Comparison of ENCODE assay signal across 1 cellular context in the genomic region with DNA sequence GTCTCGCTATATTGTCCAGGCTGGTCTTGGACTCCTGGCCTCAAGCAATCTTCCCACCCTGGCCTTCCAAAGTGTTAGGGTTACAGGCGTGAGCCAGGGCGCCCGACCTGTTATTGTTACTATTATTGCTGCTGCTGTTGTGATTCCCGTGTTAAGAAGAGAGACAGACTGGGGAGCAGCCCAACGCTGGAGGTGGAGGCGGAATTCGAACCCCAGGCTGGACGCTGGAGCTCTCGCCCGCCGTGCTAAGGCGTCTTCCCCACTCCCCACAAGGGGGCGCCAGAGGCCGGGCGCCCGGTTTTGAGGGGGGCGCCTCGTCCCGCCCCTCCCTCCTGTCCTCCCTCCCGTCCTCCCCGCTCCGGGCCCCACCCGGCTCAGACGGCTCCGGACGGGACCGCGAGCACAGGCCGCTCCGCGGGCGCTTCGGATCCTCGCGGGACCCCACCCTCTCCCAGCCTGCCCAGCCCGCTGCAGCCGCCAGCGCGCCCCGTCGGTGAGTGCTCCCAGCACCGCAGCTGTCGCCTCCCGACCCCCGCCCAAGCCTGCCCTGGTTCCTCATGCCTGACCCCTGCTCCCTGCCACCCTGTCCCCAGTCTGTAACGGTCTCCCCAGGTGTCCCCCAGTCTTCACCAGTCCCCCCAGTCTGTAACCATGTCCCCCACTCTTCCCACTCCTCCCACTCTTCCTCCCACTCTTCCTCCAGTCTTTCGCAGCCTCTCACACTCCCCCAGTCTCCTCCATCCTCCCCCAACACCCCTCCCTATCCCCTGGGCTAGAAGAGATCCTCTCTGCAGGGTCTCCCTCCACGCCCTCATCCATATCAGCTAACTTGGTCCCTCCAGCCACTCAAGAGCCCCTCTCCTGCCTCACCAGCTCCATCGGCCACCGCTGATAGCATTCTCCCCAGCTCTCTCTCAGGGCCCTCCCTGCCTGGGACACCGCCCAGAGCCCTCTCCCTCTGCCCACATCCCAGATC.
A peak's percentile ranks its signal among the peaks of the same experiment; 100 is the strongest.
TF ChIP-seq lines count a peak whose summit lies in the region.

Gene EHD2, plus strand, starts transcription at position 377 of the 976 bp plus-strand sequence. CDS start 3,191 bp downstream, outside the sequence.

TF ChIP-seq in K562, 482 proteins besides CTCF, POLR2A, EP300 and RAD21 (continued from another document and continues in another):
- TF ChIP-seq ATF6 (CRISPR knock-in tag; IDR thresholded peaks at IDR 0.05) (no peak), ETS1 (conservative IDR thresholded peaks at IDR 0.05; ENCODE audit: control insufficient read depth, low read depth, low read length) (peak; percentile 46; the same call in 1 of the 2 replicates), NFRKB (IDR thresholded peaks at IDR 0.05; ENCODE audit: low read depth) (no peak), HLTF (IDR thresholded peaks at IDR 0.05) (no peak), ETV5 (CRISPR knock-in tag; IDR thresholded peaks at IDR 0.05; ENCODE audit: low read depth) (peak; percentile 56; the same call in 1 of the 2 replicates), HEY1 (CRISPR knock-in tag; IDR thresholded peaks at IDR 0.05; ENCODE audit: borderline replicate concordance) (no peak), PBX2 (CRISPR knock-in tag; IDR thresholded peaks at IDR 0.05; ENCODE audit: low read depth) (no peak), PBX2 (tag; conservative IDR thresholded peaks at IDR 0.05; ENCODE audit: low read depth) (no peak), EGR1 (conservative IDR thresholded peaks at IDR 0.05) (peak; percentile 96), ZKSCAN1 (IDR thresholded peaks at IDR 0.05; ENCODE audit: low read depth, low read length) (peak; percentile 41; the same call in 1 of the 2 replicates), ZNF764 (CRISPR knock-in tag; IDR thresholded peaks at IDR 0.05; ENCODE audit: low read depth) (no peak), SAP30 (IDR thresholded peaks at IDR 0.05; ENCODE audit: borderline replicate concordance, insufficient read depth, low read depth, low read length, poor library complexity, severe bottlenecking) (no peak), ARHGAP35 (IDR thresholded peaks at IDR 0.05; ENCODE audit: partially characterized antibody) (peak; percentile 5), MTF1 (CRISPR knock-in tag; IDR thresholded peaks at IDR 0.05; ENCODE audit: borderline replicate concordance) (no peak), PHF8 (IDR thresholded peaks at IDR 0.05; ENCODE audit: borderline replicate concordance, low read length) (peak; percentile 69; the same call in 1 of the 2 replicates), NR3C1 (CRISPR knock-in tag; IDR thresholded peaks at IDR 0.05) (no peak), RBM34 (IDR thresholded peaks at IDR 0.05; ENCODE audit: borderline replicate concordance, insufficient read depth, low read length) (0 out of 2 replicates have a peak, but pooled peaks have one; percentile 32), ZNF224 (CRISPR knock-in tag; IDR thresholded peaks at IDR 0.05) (no peak), ZNF280A (IDR thresholded peaks at IDR 0.05; ENCODE audit: low read depth, partially characterized antibody) (no peak), ZNF436 (CRISPR knock-in tag; IDR thresholded peaks at IDR 0.05) (no peak), STAT5B (CRISPR knock-in tag; IDR thresholded peaks at IDR 0.05) (no peak), HNRNPH1 (optimal IDR thresholded peaks at IDR 0.05; ENCODE audit: low read depth, low read length) (no peak), JUND (IDR thresholded peaks at IDR 0.05; ENCODE audit: borderline replicate concordance, low read depth, low read length) (no peak), JUND (tag; IDR thresholded peaks at IDR 0.05; ENCODE audit: borderline replicate concordance, low read depth, low read length) (no peak), ZNF165 (CRISPR knock-in tag; IDR thresholded peaks at IDR 0.05; ENCODE audit: borderline replicate concordance) (no peak), HMGXB4 (CRISPR knock-in tag; IDR thresholded peaks at IDR 0.05) (no peak), WHSC1 (IDR thresholded peaks at IDR 0.05; ENCODE audit: low read length) (no peak), ZBTB5 (IDR thresholded peaks at IDR 0.05) (no peak; the same call in 1 of the 2 replicates), XRCC5 (IDR thresholded peaks at IDR 0.05; ENCODE audit: low read depth, low read length) (peak; percentile 54; the same call in 1 of the 2 replicates), YBX1 (IDR thresholded peaks at IDR 0.05) (no peak), NR4A1 (CRISPR knock-in tag; IDR thresholded peaks at IDR 0.05) (no peak), NR4A1 (tag; IDR thresholded peaks at IDR 0.05) (no peak), ZSCAN32 (CRISPR knock-in tag; IDR thresholded peaks at IDR 0.05) (no peak), RB1 (IDR thresholded peaks at IDR 0.05; ENCODE audit: low read depth) (peak; percentile 90), MYC (IDR thresholded peaks at IDR 0.05; ENCODE audit: low read depth, low read length) (peak; percentile 13; the same call in 1 of the 2 replicates), MYC (CRISPR knock-in tag; IDR thresholded peaks at IDR 0.05; ENCODE audit: borderline replicate concordance, low read depth) (no peak), ZC3H11A (IDR thresholded peaks at IDR 0.05; ENCODE audit: low read depth, low read length) (no peak)
- TF ChIP-seq, protein P1, sequence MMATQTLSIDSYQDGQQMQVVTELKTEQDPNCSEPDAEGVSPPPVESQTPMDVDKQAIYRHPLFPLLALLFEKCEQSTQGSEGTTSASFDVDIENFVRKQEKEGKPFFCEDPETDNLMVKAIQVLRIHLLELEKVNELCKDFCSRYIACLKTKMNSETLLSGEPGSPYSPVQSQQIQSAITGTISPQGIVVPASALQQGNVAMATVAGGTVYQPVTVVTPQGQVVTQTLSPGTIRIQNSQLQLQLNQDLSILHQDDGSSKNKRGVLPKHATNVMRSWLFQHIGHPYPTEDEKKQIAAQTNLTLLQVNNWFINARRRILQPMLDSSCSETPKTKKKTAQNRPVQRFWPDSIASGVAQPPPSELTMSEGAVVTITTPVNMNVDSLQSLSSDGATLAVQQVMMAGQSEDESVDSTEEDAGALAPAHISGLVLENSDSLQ (IDR thresholded peaks at IDR 0.05) = peak; percentile 60
- TF ChIP-seq, protein P2, sequence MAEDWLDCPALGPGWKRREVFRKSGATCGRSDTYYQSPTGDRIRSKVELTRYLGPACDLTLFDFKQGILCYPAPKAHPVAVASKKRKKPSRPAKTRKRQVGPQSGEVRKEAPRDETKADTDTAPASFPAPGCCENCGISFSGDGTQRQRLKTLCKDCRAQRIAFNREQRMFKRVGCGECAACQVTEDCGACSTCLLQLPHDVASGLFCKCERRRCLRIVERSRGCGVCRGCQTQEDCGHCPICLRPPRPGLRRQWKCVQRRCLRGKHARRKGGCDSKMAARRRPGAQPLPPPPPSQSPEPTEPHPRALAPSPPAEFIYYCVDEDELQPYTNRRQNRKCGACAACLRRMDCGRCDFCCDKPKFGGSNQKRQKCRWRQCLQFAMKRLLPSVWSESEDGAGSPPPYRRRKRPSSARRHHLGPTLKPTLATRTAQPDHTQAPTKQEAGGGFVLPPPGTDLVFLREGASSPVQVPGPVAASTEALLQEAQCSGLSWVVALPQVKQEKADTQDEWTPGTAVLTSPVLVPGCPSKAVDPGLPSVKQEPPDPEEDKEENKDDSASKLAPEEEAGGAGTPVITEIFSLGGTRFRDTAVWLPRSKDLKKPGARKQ (CRISPR knock-in tag; IDR thresholded peaks at IDR 0.05) = no peak
- TF ChIP-seq, protein P3, sequence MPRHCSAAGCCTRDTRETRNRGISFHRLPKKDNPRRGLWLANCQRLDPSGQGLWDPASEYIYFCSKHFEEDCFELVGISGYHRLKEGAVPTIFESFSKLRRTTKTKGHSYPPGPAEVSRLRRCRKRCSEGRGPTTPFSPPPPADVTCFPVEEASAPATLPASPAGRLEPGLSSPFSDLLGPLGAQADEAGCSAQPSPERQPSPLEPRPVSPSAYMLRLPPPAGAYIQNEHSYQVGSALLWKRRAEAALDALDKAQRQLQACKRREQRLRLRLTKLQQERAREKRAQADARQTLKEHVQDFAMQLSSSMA (CRISPR knock-in tag; IDR thresholded peaks at IDR 0.05) = no peak
- TF ChIP-seq, protein P4, sequence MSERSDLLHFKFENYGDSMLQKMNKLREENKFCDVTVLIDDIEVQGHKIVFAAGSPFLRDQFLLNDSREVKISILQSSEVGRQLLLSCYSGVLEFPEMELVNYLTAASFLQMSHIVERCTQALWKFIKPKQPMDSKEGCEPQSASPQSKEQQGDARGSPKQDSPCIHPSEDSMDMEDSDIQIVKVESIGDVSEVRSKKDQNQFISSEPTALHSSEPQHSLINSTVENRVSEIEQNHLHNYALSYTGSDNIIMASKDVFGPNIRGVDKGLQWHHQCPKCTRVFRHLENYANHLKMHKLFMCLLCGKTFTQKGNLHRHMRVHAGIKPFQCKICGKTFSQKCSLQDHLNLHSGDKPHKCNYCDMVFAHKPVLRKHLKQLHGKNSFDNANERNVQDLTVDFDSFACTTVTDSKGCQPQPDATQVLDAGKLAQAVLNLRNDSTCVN (CRISPR knock-in tag; IDR thresholded peaks at IDR 0.05) = peak; percentile 75; the same call in 1 of the 2 replicates
